ENCODE assay signal across 27 cellular contexts in the genomic region with DNA sequence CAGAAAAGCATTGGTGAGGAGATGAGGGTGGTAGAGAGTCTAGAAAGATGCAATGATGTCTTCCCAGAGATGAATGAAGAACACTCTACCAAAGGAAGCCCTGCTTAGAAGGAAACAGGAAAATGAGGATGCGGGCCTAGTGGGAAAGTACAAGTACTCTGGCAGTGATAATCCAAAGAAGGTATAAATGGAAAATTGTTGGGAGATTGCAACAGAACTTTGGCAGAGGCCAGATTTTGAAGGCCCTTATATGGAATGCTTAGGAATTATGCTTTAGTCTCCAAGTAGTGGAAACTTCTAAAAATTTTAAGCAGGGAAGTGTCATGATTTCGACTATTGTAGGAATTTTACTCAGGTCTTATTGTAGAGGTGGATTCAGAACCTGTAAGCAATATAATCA. TPM values are rescaled to one million over a fixed set of nuclear protein-coding genes. Genes with fewer than 3 reads are reported as not detected.
"Had no signal": no experiment of that assay in that cellular context is flagged by ENCODE, and none has a peak within 500 bp of the region (broad histone marks: within the 10 kb centered on the region; RNA-seq: fewer than 3 reads in every experiment).

No MANE protein-coding gene starts in this region.

- H3K9me3 Mint-ChIP-seq: activated naive CD8-positive, alpha-beta T cell treated with anti-CD3 and anti-CD28 coated beads for 36 hours; activated T-helper 2 cell treated with anti-CD3 and anti-CD28 coated beads, Interferon-gamma antibody, Interleukin-2, Interleukin-4, amounts not matched to agents 10 μg/mL and 5 μg/mL and 100 μg/mL, durations not matched to agents 14 hours and 24 hours and 36 hours; nephron; stimulated activated effector memory CD8-positive, alpha-beta T cell treated with anti-CD3 and anti-CD28 coated beads, Interleukin-12 subunit alpha, Interleukin-12 subunit beta, amount 100 ng/mL, for 72 hours; type B pancreatic cell had no signal

- DNase-seq: activated B cell treated with CpG ODN at 0.5 μM for 24 hours; activated CD4-positive, alpha-beta T cell treated with anti-CD3 and anti-CD28 coated beads for 36 hours; activated CD4-positive, alpha-beta T cell treated with anti-CD3 and anti-CD28 coated beads, Interleukin-2, amount 50 U/mL, for 48 hours; activated CD8-positive, alpha-beta memory T cell treated with anti-CD3 and anti-CD28 coated beads, Interleukin-2, amount 50 U/mL, for 48 hours; activated naive CD4-positive, alpha-beta T cell; activated naive CD8-positive, alpha-beta T cell treated with anti-CD3 and anti-CD28 coated beads for 36 hours; activated T-cell treated with anti-CD3 and anti-CD28 coated beads, Interleukin-2, amount 50 U/mL, for 4 hours; amniotic stem cell; cerebellar nuclear complex; cortex of kidney; hypothalamus; right lobe of liver; small intestine; stimulated activated CD4-positive, alpha-beta T cell treated with anti-CD3 and anti-CD28 coated beads, Interleukin-2, amount 100 ng/mL, for 24 hours; stimulated activated naive CD8-positive, alpha-beta T cell treated with anti-CD3 and anti-CD28 coated beads, Interleukin-15, amount 100 ng/mL, for 72 hours; T1000 had no signal

- H3K4me1 ChIP-seq: parathyroid adenoma, suprapubic skin had no signal

- H3K27ac ChIP-seq: epithelial cell of prostate, neutrophil, parathyroid adenoma, right lobe of liver, suprapubic skin had no signal

- H3K9me3 ChIP-seq: neutrophil, right lobe of liver, suprapubic skin had no signal

- H3K27me3 Mint-ChIP-seq: activated naive CD8-positive, alpha-beta T cell treated with anti-CD3 and anti-CD28 coated beads for 36 hours; stimulated activated naive CD8-positive, alpha-beta T cell treated with anti-CD3 and anti-CD28 coated beads, Interleukin-15, amount 100 ng/mL, for 72 hours; type B pancreatic cell had no signal

- H3K4me3 ChIP-seq: right lobe of liver, suprapubic skin had no signal

- H3K36me3 Mint-ChIP-seq: activated naive CD8-positive, alpha-beta T cell treated with anti-CD3 and anti-CD28 coated beads for 36 hours; memory B cell; stimulated activated effector memory CD8-positive, alpha-beta T cell treated with anti-CD3 and anti-CD28 coated beads, Interleukin-12 subunit alpha, Interleukin-12 subunit beta, amount 100 ng/mL, for 72 hours had no signal

- H3K27me3 ChIP-seq: neutrophil, right lobe of liver, suprapubic skin had no signal

- H3K4me1 Mint-ChIP-seq: activated B cell treated with CpG ODN at 0.5 μM for 24 hours; activated CD4-positive, alpha-beta T cell treated with anti-CD3 and anti-CD28 coated beads for 36 hours; activated naive CD8-positive, alpha-beta T cell treated with anti-CD3 and anti-CD28 coated beads for 36 hours; memory B cell; nephron; stimulated activated effector memory CD8-positive, alpha-beta T cell treated with anti-CD3 and anti-CD28 coated beads, Interleukin-12 subunit alpha, Interleukin-12 subunit beta, amount 100 ng/mL, for 72 hours; stimulated activated naive CD8-positive, alpha-beta T cell treated with anti-CD3 and anti-CD28 coated beads, Interleukin-15, amount 100 ng/mL, for 72 hours had no signal

- H3K4me3 Mint-ChIP-seq: activated B cell treated with CpG ODN at 0.5 μM for 24 hours; activated CD4-positive, alpha-beta T cell treated with anti-CD3 and anti-CD28 coated beads for 36 hours; activated naive CD8-positive, alpha-beta T cell treated with anti-CD3 and anti-CD28 coated beads for 36 hours; activated T-cell treated with anti-CD3 and anti-CD28 coated beads, Interleukin-2, amount 50 U/mL, for 4 hours; memory B cell; nephron; stimulated activated effector memory CD8-positive, alpha-beta T cell treated with anti-CD3 and anti-CD28 coated beads, Interleukin-12 subunit alpha, Interleukin-12 subunit beta, amount 100 ng/mL, for 72 hours; stimulated activated naive CD8-positive, alpha-beta T cell treated with anti-CD3 and anti-CD28 coated beads, Interleukin-15, amount 100 ng/mL, for 72 hours; T-helper 1 cell treated with Interleukin-12 subunit alpha and Interleukin-12 subunit beta and Interleukin-4 antibody, amounts not matched to agents 30 μg/mL and 1 μg/mL, for 36 hours; type B pancreatic cell had no signal

- H3K79me2 ChIP-seq: parathyroid adenoma had no signal

- H3K27ac Mint-ChIP-seq: activated B cell treated with CpG ODN at 0.5 μM for 24 hours; activated CD4-positive, alpha-beta T cell treated with anti-CD3 and anti-CD28 coated beads for 36 hours; activated naive CD8-positive, alpha-beta T cell treated with anti-CD3 and anti-CD28 coated beads for 36 hours; activated T-helper 2 cell treated with anti-CD3 and anti-CD28 coated beads, Interferon-gamma antibody, Interleukin-2, Interleukin-4, amounts not matched to agents 10 μg/mL and 5 μg/mL and 100 μg/mL, durations not matched to agents 14 hours and 24 hours and 36 hours; memory B cell; nephron; stimulated activated effector memory CD8-positive, alpha-beta T cell treated with anti-CD3 and anti-CD28 coated beads, Interleukin-12 subunit alpha, Interleukin-12 subunit beta, amount 100 ng/mL, for 72 hours; stimulated activated naive CD8-positive, alpha-beta T cell treated with anti-CD3 and anti-CD28 coated beads, Interleukin-15, amount 100 ng/mL, for 72 hours; T-helper 1 cell treated with Interleukin-12 subunit alpha and Interleukin-12 subunit beta and Interleukin-4 antibody, amounts not matched to agents 30 μg/mL and 1 μg/mL, for 36 hours; type B pancreatic cell had no signal

- H3K36me3 ChIP-seq: neutrophil, right lobe of liver, suprapubic skin had no signal

- H3K9ac ChIP-seq: parathyroid adenoma had no signal

- H2AFZ ChIP-seq: parathyroid adenoma had no signal

- ATAC-seq: activated CD4-positive, alpha-beta T cell treated with anti-CD3 and anti-CD28 coated beads for 36 hours; activated T-cell treated with anti-CD3 and anti-CD28 coated beads, Interleukin-2, amount 50 U/mL, for 4 hours; stimulated activated effector memory CD8-positive, alpha-beta T cell treated with anti-CD3 and anti-CD28 coated beads, Interleukin-12 subunit alpha, Interleukin-12 subunit beta, amount 100 ng/mL, for 72 hours; stimulated activated naive CD8-positive, alpha-beta T cell treated with anti-CD3 and anti-CD28 coated beads, Interleukin-15, amount 100 ng/mL, for 72 hours had no signal

RNA-seq across cellular contexts. Expression of gene ARSJ, which starts 11.0 kb away (rescaled TPM):
- total RNA-seq: activated B cell treated with CpG ODN at 0.5 μM for 24 hours; activated CD8-positive, alpha-beta memory T cell treated with anti-CD3 and anti-CD28 coated beads for 36 hours; activated naive CD8-positive, alpha-beta T cell treated with anti-CD3 and anti-CD28 coated beads for 36 hours; activated T-helper 2 cell treated with anti-CD3 and anti-CD28 coated beads, Interferon-gamma antibody, Interleukin-2, Interleukin-4, amounts not matched to agents 10 μg/mL and 5 μg/mL and 100 μg/mL, durations not matched to agents 14 hours and 24 hours and 36 hours had no signal
